Comparison of ENCODE assay signal across 8 cellular contexts in the genomic region with DNA sequence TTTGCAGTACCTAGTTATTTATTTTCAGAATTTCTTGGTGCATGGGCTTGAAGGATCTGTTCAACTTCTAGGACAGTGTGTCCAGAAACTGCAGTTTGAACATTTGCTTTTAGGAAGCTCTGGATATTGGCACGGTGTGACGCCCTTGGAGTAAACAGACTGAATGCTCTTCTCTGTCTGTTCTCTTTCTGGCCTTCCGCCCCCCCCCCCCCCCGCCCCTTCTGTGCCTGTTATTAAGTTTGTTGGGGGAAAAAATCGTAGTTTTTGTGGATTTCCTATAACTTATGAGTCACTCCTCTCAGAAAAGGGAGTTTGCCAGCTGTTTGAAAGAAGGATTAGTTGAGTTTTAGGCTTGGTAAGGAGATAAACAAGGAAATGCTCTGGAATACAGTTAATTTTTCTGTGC. TPM values are rescaled to one million over a fixed set of nuclear protein-coding genes. Genes with fewer than 3 reads are reported as not detected.
DNase-seq lines count a peak whose midpoint lies in the region; ATAC-seq and TF ChIP-seq lines count a peak whose summit lies in the region.

No MANE protein-coding gene starts in this region.

- DNase-seq in AG20443 (ENCODE audit: low spot score) (peak; percentile 63), RWPE2 (ENCODE audit: low spot score) (no peak), mesenchymal stem cell (peak; percentile 69), upper lobe of left lung (no peak), NCI-H1417 treated with DMSO at 0.1 percent for 48 hours (lab: John Stamatoyannopoulos, UW) (no peak)

- no peaks in the 10 kb centered on the region for H3K9me3 ChIP-seq in RWPE2 (ENCODE audit: severe bottlenecking)
- no peaks in the 10 kb centered on the region for H3K9me3 ChIP-seq in endocrine pancreas (ENCODE audit: control insufficient read depth, low read length)
- no peaks in the 10 kb centered on the region for H3K9me3 ChIP-seq in mesenchymal stem cell (ENCODE audit: control insufficient read depth, low read length)
- no peaks in the 10 kb centered on the region for H3K9me3 ChIP-seq in upper lobe of left lung

- no peak overlapping the region for H2BK12ac ChIP-seq in mesenchymal stem cell (ENCODE audit: low read length in 2 of 2)

- no peak overlapping the region for H3K4ac ChIP-seq in mesenchymal stem cell (ENCODE audit: low read depth in 1 of 2, low read length in 2 of 2)

- no peaks in the 10 kb centered on the region for H3K79me1 ChIP-seq in mesenchymal stem cell (replicated peaks; ENCODE audit: low read length, poor library complexity, severe bottlenecking)

- H4K91ac ChIP-seq in mesenchymal stem cell (ENCODE audit: low read length): no peak overlapping the region

- no peak overlapping the region for H2BK120ac ChIP-seq in mesenchymal stem cell (ENCODE audit: low read depth, low read length)

- H3K4me2 ChIP-seq in mesenchymal stem cell (ENCODE audit: low read length, poor library complexity, severe bottlenecking): peak overlapping the region; percentile 59

- ATAC-seq in GM18498 (IDR thresholded peaks at IDR 0.05; ENCODE audit: unreplicated experiment): peak; percentile 1
- ATAC-seq in RWPE2 (ENCODE audit: low read depth): peak; percentile 28
- peak in 1 of 2 donors; percentile 36 for ATAC-seq in upper lobe of left lung (ENCODE audit: low FRiP score in 2 of 2)
- ATAC-seq in GM18502 (IDR thresholded peaks at IDR 0.05; ENCODE audit: poor library complexity, unreplicated experiment): no peak

- no peak overlapping the region for H2AK5ac ChIP-seq in mesenchymal stem cell (ENCODE audit: low read length, severe bottlenecking)

- no peak overlapping the region for H3K14ac ChIP-seq in mesenchymal stem cell (ENCODE audit: low read length in 2 of 2)

- H2BK15ac ChIP-seq in mesenchymal stem cell (ENCODE audit: low read depth, poor library complexity, severe bottlenecking): no peak overlapping the region

- no peak for TF ChIP-seq CTCF in RWPE2 (IDR thresholded peaks at IDR 0.05; ENCODE audit: poor library complexity, severe bottlenecking)
- TF ChIP-seq CTCF in upper lobe of left lung (IDR thresholded peaks at IDR 0.05): no peak

- H3K4me3 ChIP-seq in RWPE2 (ENCODE audit: severe bottlenecking) (peak overlapping the region; percentile 71), endocrine pancreas (ENCODE audit: control insufficient read depth, insufficient read depth, low read length) (peak overlapping the region; percentile 96), mesenchymal stem cell (ENCODE audit: insufficient read depth in 1 of 2, low read depth in 1 of 2, low read length in 2 of 2) (peak overlapping the region in 1 of 2 experiments; percentile 92), upper lobe of left lung (peak overlapping the region; percentile 61 to 87 (median 82))

- peak overlapping the region in 1 of 2 experiments; percentile 90 for H3K18ac ChIP-seq in mesenchymal stem cell (ENCODE audit: low read depth in 1 of 2, low read length in 2 of 2)

- TF ChIP-seq EP300 in upper lobe of left lung (IDR thresholded peaks at IDR 0.05): no peak

- H3K27ac ChIP-seq in RWPE2 (ENCODE audit: poor library complexity, severe bottlenecking) (peak overlapping the region; percentile 86), mesenchymal stem cell (ENCODE audit: low read length, poor library complexity, severe bottlenecking) (peak overlapping the region; percentile 88), upper lobe of left lung (peak overlapping the region; percentile 87 to 91 (median 89))

- H3K4me1 ChIP-seq in RWPE2 (ENCODE audit: insufficient read depth, poor library complexity, severe bottlenecking) (peaks cover 6% of the 10 kb centered on the region), endocrine pancreas (ENCODE audit: control insufficient read depth, insufficient read depth, low read length) (peaks cover 37% of the 10 kb centered on the region), mesenchymal stem cell (ENCODE audit: control insufficient read depth, insufficient read depth, low read depth, low read length) (peaks cover 5% of the 10 kb centered on the region), upper lobe of left lung (peaks cover 10 to 33% (median 26%) of the 10 kb centered on the region in 4 donors)

- H3K23ac ChIP-seq in mesenchymal stem cell (ENCODE audit: low read length in 2 of 2): no peak overlapping the region

- no peak overlapping the region for H2AFZ ChIP-seq in mesenchymal stem cell (ENCODE audit: low read depth, low read length)

- TF ChIP-seq POLR2A in upper lobe of left lung (IDR thresholded peaks at IDR 0.05): no peak

- no peaks in the 10 kb centered on the region for H3K27me3 ChIP-seq in RWPE2 (ENCODE audit: insufficient read depth, poor library complexity, severe bottlenecking)
- H3K27me3 ChIP-seq in endocrine pancreas (ENCODE audit: control insufficient read depth, insufficient read depth, low read length): no peaks in the 10 kb centered on the region
- no peaks in the 10 kb centered on the region for H3K27me3 ChIP-seq in mesenchymal stem cell (ENCODE audit: control insufficient read depth in 1 of 2, insufficient read depth in 1 of 2, low read length in 2 of 2)
- no peaks in the 10 kb centered on the region for H3K27me3 ChIP-seq in upper lobe of left lung

- H3K36me3 ChIP-seq in RWPE2 (ENCODE audit: low read depth): no peaks in the 10 kb centered on the region
- H3K36me3 ChIP-seq in endocrine pancreas (ENCODE audit: control insufficient read depth, insufficient read depth, low read length): no peaks in the 10 kb centered on the region
- H3K36me3 ChIP-seq in mesenchymal stem cell (ENCODE audit: control insufficient read depth in 1 of 2, insufficient read depth in 2 of 2, low read depth in 1 of 2, low read length in 2 of 2): no peaks in the 10 kb centered on the region
- H3K36me3 ChIP-seq in upper lobe of left lung: no peaks in the 10 kb centered on the region

- H3K9ac ChIP-seq in endocrine pancreas (ENCODE audit: control insufficient read depth, insufficient read depth, low read length) (peak overlapping the region; percentile 84), mesenchymal stem cell (ENCODE audit: low read length) (peak overlapping the region; percentile 98)

- H4K8ac ChIP-seq in mesenchymal stem cell (ENCODE audit: low read length): no peak overlapping the region

- WGBS in mesenchymal stem cell: no CpG with 5 or more reads among the region's 5 CpGs
- WGBS in upper lobe of left lung, 2 donors: 4 to 5% methylated on average over 5 of the region's 5 CpGs

- H2BK5ac ChIP-seq in mesenchymal stem cell (ENCODE audit: low read depth, low read length, poor library complexity, severe bottlenecking): no peak overlapping the region

RNA-seq across cellular contexts. Expression of gene KCTD3, which starts 1.2 kb away (rescaled TPM):
- polyA plus RNA-seq in mesenchymal stem cell (2013, experiment 1 of 2): 14.0 TPM
- 15.5 TPM for polyA plus RNA-seq in mesenchymal stem cell (2013, experiment 2 of 2)
- total RNA-seq in upper lobe of left lung: 10 to 100 TPM; 17.9 to 55.4 (median 29.2) TPM

Comparison
In these comparisons a context has a peak if more than half of its experiments do, and no peak if none do; other contexts are left out.
1. DNase-seq: peak in AG20443 (single experiment) and mesenchymal stem cell (single experiment); none in RWPE2 (single experiment), upper lobe of left lung (0 of 2) and NCI-H1417 treated with DMSO at 0.1 percent for 48 hours (single experiment).
2. Peak in every context shown above with its lines, with median percentiles within 50 percentile points of each other: H3K27ac ChIP-seq.